Comparison of ENCODE assay signal across 1 cellular context in genomic region chr6:83199865-83200230, GRCh38.
TF ChIP-seq lines count a peak whose summit lies in the region.

No MANE protein-coding gene starts in this region.

TF ChIP-seq in SK-N-SH, 30 proteins besides CTCF, POLR2A, EP300 and RAD21 (continued from another document):
- no peak for TF ChIP-seq REST (IDR thresholded peaks at IDR 0.05; ENCODE audit: low read depth, low read length)
- no peak for TF ChIP-seq IRF3 (IDR thresholded peaks at IDR 0.05; ENCODE audit: low read depth, low read length)
- TF ChIP-seq USF2 (IDR thresholded peaks at IDR 0.05; ENCODE audit: borderline replicate concordance, low read depth, low read length): no peak
- no peak for TF ChIP-seq TAF1 (IDR thresholded peaks at IDR 0.05; ENCODE audit: borderline replicate concordance, low read depth, low read length)
- TF ChIP-seq ELF1 (IDR thresholded peaks at IDR 0.05): no peak
- TF ChIP-seq ZBTB33 (IDR thresholded peaks at IDR 0.05; ENCODE audit: borderline replicate concordance, low read depth): no peak
- peak; percentile 47; the same call in 1 of the 2 replicates for TF ChIP-seq FOSL2 (IDR thresholded peaks at IDR 0.05; ENCODE audit: borderline replicate concordance, low read depth)
- TF ChIP-seq MXI1 (IDR thresholded peaks at IDR 0.05; ENCODE audit: low read depth, low read length): no peak
- TF ChIP-seq CHD2 (IDR thresholded peaks at IDR 0.05; ENCODE audit: low read length, partially characterized antibody): no peak
- TF ChIP-seq RFX5 (IDR thresholded peaks at IDR 0.05; ENCODE audit: low read length): no peak
